19 cellular contexts compared by ENCODE assay signal in the genomic region with DNA sequence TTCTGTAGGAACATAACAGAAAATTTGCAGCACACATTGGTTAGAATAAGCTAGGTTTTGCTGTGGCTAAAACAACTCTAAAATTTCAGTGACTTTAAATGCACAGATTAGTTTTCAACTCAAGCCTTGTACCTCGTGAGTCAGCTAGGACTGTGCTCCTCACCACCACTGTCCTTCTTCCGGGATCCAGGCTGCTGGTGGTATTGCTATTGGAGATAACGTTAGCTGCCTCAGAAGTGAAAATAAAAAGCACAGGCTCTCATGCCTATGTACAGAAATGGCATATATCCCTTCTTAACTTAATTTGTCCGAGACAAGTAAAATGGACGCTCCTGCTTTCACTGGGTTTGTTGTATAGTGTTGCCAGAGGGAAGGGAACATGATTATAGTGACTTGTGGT.
A peak's percentile ranks its signal among the peaks of the same experiment; 100 is the strongest.
DNase-seq lines count a peak whose midpoint lies in the region; ATAC-seq and TF ChIP-seq lines count a peak whose summit lies in the region.
"Had no signal": no experiment of that assay in that cellular context is flagged by ENCODE, and none has a peak within 500 bp of the region (broad histone marks: within the 10 kb centered on the region; RNA-seq: fewer than 3 reads in every experiment).

No MANE protein-coding gene starts in this region.

- no peaks in the 10 kb centered on the region for H3K36me3 Mint-ChIP-seq in Caco-2 (ENCODE audit: insufficient read depth, unreplicated experiment)
- H3K36me3 Mint-ChIP-seq: CD8-positive, alpha-beta memory T cell had no signal

- no TSS peak for BruUV-seq in Caco-2 (replicated peaks; lab: Mats Ljungman, UMichigan)

- H3K9me2 ChIP-seq in SU-DHL-6 (replicated peaks; ENCODE audit: insufficient read depth, low read length) (no peaks in the 10 kb centered on the region), hepatocyte (replicated peaks; ENCODE audit: insufficient read depth) (no peaks in the 10 kb centered on the region)

- no peaks in the 10 kb centered on the region for H3K9me3 ChIP-seq in SU-DHL-6 (ENCODE audit: insufficient read depth, low read length)
- no peaks in the 10 kb centered on the region for H3K9me3 ChIP-seq in hepatocyte (ENCODE audit: low read depth)
- no peaks in the 10 kb centered on the region for H3K9me3 ChIP-seq in Caco-2

- no peaks in the 10 kb centered on the region for H3K9me3 Mint-ChIP-seq in Caco-2 (ENCODE audit: unreplicated experiment)

- H2AFZ ChIP-seq in SU-DHL-6 (ENCODE audit: low read depth, low read length, severe bottlenecking) (peak overlapping the region; percentile 11), hepatocyte (no peak overlapping the region)

- intact Hi-C loops in Caco-2 (cut with micrococcal nuclease; ENCODE audit: unreplicated experiment) = no loop called here

- DNase-seq in ELR (ENCODE audit: low read depth) = peak; percentile 2
- DNase-seq in LoVo (ENCODE audit: low spot score) = peak; percentile 18
- no peak for DNase-seq in hepatocyte (ENCODE audit: low spot score)
- DNase-seq in Caco-2 = no peak
- no peak for DNase-seq in stimulated activated CD4-positive, alpha-beta T cell treated with anti-CD3 and anti-CD28 coated beads, Interleukin-1b, Interleukin-23, amount 100 ng/mL, for 48 hours
- DNase-seq in stimulated activated naive CD8-positive, alpha-beta T cell treated with anti-CD3 and anti-CD28 coated beads, Interleukin-15, Interleukin-2, amounts not matched to agents 100 U/mL and 50 U/mL, for 24 hours = no peak
- no peak for DNase-seq in NCI-H146 (lab: John Stamatoyannopoulos, UW)
- DNase-seq: CD8-positive, alpha-beta memory T cell; H9; NCI-H1694 treated with DMSO at 0.1 percent for 48 hours; NCI-H2081 treated with DMSO at 0.1 percent for 48 hours; NCI-H2171 treated with DMSO at 0.1 percent for 48 hours; NCI-H524 treated with DMSO at 0.1 percent for 48 hours; NCI-H82; PC-3; SHP77 had no signal

- no peaks in the 10 kb centered on the region for H3K4me1 ChIP-seq in hepatocyte (ENCODE audit: insufficient read depth)
- H3K4me1 ChIP-seq in Caco-2 = no peaks in the 10 kb centered on the region

- 59% methylated on average over 5 of the region's 5 CpGs for WGBS in hepatocyte (ENCODE audit: low lambda C conversion rate, missing lambda C conversion rate)

- H3K79me2 ChIP-seq in SU-DHL-6 (ENCODE audit: insufficient read depth, low read length) (no peaks in the 10 kb centered on the region), hepatocyte (no peaks in the 10 kb centered on the region)

- H3K4me3 Mint-ChIP-seq in Caco-2 (ENCODE audit: unreplicated experiment) = no peak overlapping the region
- H3K4me3 Mint-ChIP-seq: CD8-positive, alpha-beta memory T cell; H9; IgD-negative memory B cell had no signal

- no peaks in the 10 kb centered on the region for H3K4me1 Mint-ChIP-seq in Caco-2 (ENCODE audit: low read depth, unreplicated experiment)
- H3K4me1 Mint-ChIP-seq: CD8-positive, alpha-beta memory T cell; H9; IgD-negative memory B cell had no signal

- no peaks in the 10 kb centered on the region for H3F3A ChIP-seq in SU-DHL-6 (ENCODE audit: insufficient read depth)

- CTCF ChIA-PET in Caco-2 (lab: Charles Lee) = no interaction called here

- POLR2A ChIA-PET in Caco-2 (lab: Charles Lee) = no interaction called here

- H3K27ac Mint-ChIP-seq in Caco-2 (ENCODE audit: unreplicated experiment) = no peak overlapping the region
- H3K27ac Mint-ChIP-seq: CD8-positive, alpha-beta memory T cell; H9; IgD-negative memory B cell had no signal

- H3K27ac ChIP-seq in SU-DHL-6 (ENCODE audit: low read depth, low read length) (no peak overlapping the region), hepatocyte (no peak overlapping the region)
- H3K27ac ChIP-seq: C4-2B had no signal

- no peaks in the 10 kb centered on the region for H3K27me3 Mint-ChIP-seq in Caco-2 (ENCODE audit: insufficient read depth, unreplicated experiment)
- H3K27me3 Mint-ChIP-seq: CD8-positive, alpha-beta memory T cell; IgD-negative memory B cell had no signal

- no peak for ATAC-seq in stimulated activated naive CD8-positive, alpha-beta T cell treated with anti-CD3 and anti-CD28 coated beads, Interleukin-15, Interleukin-2, amounts not matched to agents 100 U/mL and 50 U/mL, for 24 hours
- ATAC-seq: PC-3 had no signal

- no peak overlapping the region for H3K4me2 ChIP-seq in SU-DHL-6 (ENCODE audit: low read depth, low read length, poor library complexity, severe bottlenecking)
- H3K4me2 ChIP-seq in hepatocyte = peak overlapping the region; percentile 10

- H3K9ac ChIP-seq in SU-DHL-6 (ENCODE audit: low read length) = no peak overlapping the region

- TF ChIP-seq CTCF in SU-DHL-6 (IDR thresholded peaks at IDR 0.05; ENCODE audit: insufficient read depth, low read length, poor library complexity, severe bottlenecking) (no peak), hepatocyte (IDR thresholded peaks at IDR 0.05; ENCODE audit: poor library complexity) (no peak), Caco-2 (IDR thresholded peaks at IDR 0.05; ENCODE audit: insufficient read depth in 1 of 2, low read depth in 1 of 2, low read length in 1 of 2, severe bottlenecking in 1 of 2, unreplicated experiment in 1 of 2) (no peak)

- H3K27me3 ChIP-seq in SU-DHL-6 (ENCODE audit: low read length) = no peaks in the 10 kb centered on the region
- no peaks in the 10 kb centered on the region for H3K27me3 ChIP-seq in hepatocyte
- H3K27me3 ChIP-seq in Caco-2 (replicated peaks; ENCODE audit: control insufficient read depth, insufficient read depth, low read length) = no peaks in the 10 kb centered on the region

- H3K4me3 ChIP-seq in SU-DHL-6 (ENCODE audit: insufficient read depth, low read length, poor library complexity, severe bottlenecking) (no peak overlapping the region), hepatocyte (no peak overlapping the region), Caco-2 (ENCODE audit: low read depth, low read length) (no peak overlapping the region)

- no peaks in the 10 kb centered on the region for H3K36me3 ChIP-seq in SU-DHL-6 (ENCODE audit: low read length)
- H3K36me3 ChIP-seq in hepatocyte (replicated peaks; ENCODE audit: insufficient read depth, low read depth) = no peaks in the 10 kb centered on the region
- no peaks in the 10 kb centered on the region for H3K36me3 ChIP-seq in Caco-2 (ENCODE audit: control insufficient read depth, insufficient read depth, low read length)

- H4K20me1 ChIP-seq in SU-DHL-6 (ENCODE audit: low read depth, low read length) = no peaks in the 10 kb centered on the region
- no peaks in the 10 kb centered on the region for H4K20me1 ChIP-seq in hepatocyte (ENCODE audit: insufficient read depth, poor library complexity, severe bottlenecking)

Comparison
In these comparisons a context has a peak if more than half of its experiments do, and no peak if none do; other contexts are left out.
1. DNase-seq: peak in ELR (single experiment) and LoVo (single experiment); none in hepatocyte (single experiment), Caco-2 (0 of 2), stimulated activated CD4-positive, alpha-beta T cell treated with anti-CD3 and anti-CD28 coated beads, Interleukin-1b, Interleukin-23, amount 100 ng/mL, for 48 hours (single experiment), stimulated activated naive CD8-positive, alpha-beta T cell treated with anti-CD3 and anti-CD28 coated beads, Interleukin-15, Interleukin-2, amounts not matched to agents 100 U/mL and 50 U/mL, for 24 hours (single experiment) and NCI-H146 (single experiment).